Comparison of ENCODE assay signal across 23 cellular contexts in the genomic region with DNA sequence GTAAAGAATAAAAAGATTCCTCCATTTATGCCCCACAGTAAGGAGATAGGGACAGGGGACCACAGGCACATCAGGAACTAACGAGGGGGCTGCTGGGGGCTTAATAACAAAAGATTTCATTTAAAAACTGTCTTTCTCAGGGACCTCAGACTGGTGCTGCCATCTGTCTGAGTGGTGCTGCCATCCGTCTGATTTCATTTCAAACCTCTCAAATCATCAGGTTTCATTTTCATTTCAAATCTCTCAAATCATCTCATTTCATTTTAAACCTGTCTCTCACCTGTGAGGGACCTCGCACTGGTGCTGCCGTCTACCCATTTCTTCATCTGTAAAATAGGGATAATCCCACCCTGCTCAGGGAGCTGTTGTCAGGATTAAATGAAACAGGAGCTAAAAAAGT. TPM values are rescaled to one million over a fixed set of nuclear protein-coding genes. Genes with fewer than 3 reads are reported as not detected.
A peak's percentile ranks its signal among the peaks of the same experiment; 100 is the strongest.
DNase-seq lines count a peak whose midpoint lies in the region; ATAC-seq and TF ChIP-seq lines count a peak whose summit lies in the region.
"Had no signal": no experiment of that assay in that cellular context is flagged by ENCODE, and none has a peak within 500 bp of the region (broad histone marks: within the 10 kb centered on the region; RNA-seq: fewer than 3 reads in every experiment).

No MANE protein-coding gene starts in this region.

- peak overlapping the region; percentile 59; the same call in 1 of the 2 replicates for H2AFZ ChIP-seq in MM.1S (ENCODE audit: low read length)

- no peaks in the 10 kb centered on the region for H3K4me1 Mint-ChIP-seq in activated B cell treated with CpG ODN at 0.5 μM for 24 hours
- H3K4me1 Mint-ChIP-seq in activated CD8-positive, alpha-beta T cell treated with anti-CD3 and anti-CD28 coated beads for 36 hours (ENCODE audit: low read depth), result no peaks in the 10 kb centered on the region
- H3K4me1 Mint-ChIP-seq: CD14-positive monocyte; CD4-positive, alpha-beta memory T cell; CD4-positive, CD25-positive, alpha-beta regulatory T cell; CD8-positive, alpha-beta memory T cell had no signal

- no peaks in the 10 kb centered on the region for H3K36me3 Mint-ChIP-seq in activated B cell treated with CpG ODN at 0.5 μM for 24 hours (ENCODE audit: low read depth)
- H3K36me3 Mint-ChIP-seq in activated CD8-positive, alpha-beta T cell treated with anti-CD3 and anti-CD28 coated beads for 36 hours (ENCODE audit: low read depth), result no peaks in the 10 kb centered on the region
- H3K36me3 Mint-ChIP-seq: CD14-positive monocyte; CD4-positive, alpha-beta memory T cell; CD4-positive, CD25-positive, alpha-beta regulatory T cell; CD8-positive, alpha-beta memory T cell had no signal

- ATAC-seq in activated B cell treated with CpG ODN at 0.5 μM for 24 hours (ENCODE audit: low read depth) (no peak), left ventricle myocardium superior (no peak)
- ATAC-seq in activated CD8-positive, alpha-beta T cell treated with anti-CD3 and anti-CD28 coated beads for 36 hours, result no peak

- no peaks in the 10 kb centered on the region for H3K79me2 ChIP-seq in MM.1S (ENCODE audit: low read length)

- H3K9me2 ChIP-seq in MM.1S (replicated peaks; ENCODE audit: insufficient read depth, low read length), result no peaks in the 10 kb centered on the region

- no peaks in the 10 kb centered on the region for H3K4me1 ChIP-seq in MM.1S (ENCODE audit: low read length)
- H3K4me1 ChIP-seq: BE2C, BLaER1 had no signal

- H3K27ac Mint-ChIP-seq in activated B cell treated with CpG ODN at 0.5 μM for 24 hours, result peak overlapping the region; percentile 42
- no peak overlapping the region for H3K27ac Mint-ChIP-seq in activated CD8-positive, alpha-beta T cell treated with anti-CD3 and anti-CD28 coated beads for 36 hours
- H3K27ac Mint-ChIP-seq: CD4-positive, CD25-positive, alpha-beta regulatory T cell had no signal

- no peak overlapping the region for H3K9ac ChIP-seq in MM.1S (ENCODE audit: low read length)
- H3K9ac ChIP-seq: BLaER1 had no signal

- H3K4me2 ChIP-seq in MM.1S (ENCODE audit: low read depth, low read length), result peak overlapping the region; percentile 12; the same call in 1 of the 2 replicates
- H3K4me2 ChIP-seq: BLaER1 had no signal

- H3K4me3 Mint-ChIP-seq in activated B cell treated with CpG ODN at 0.5 μM for 24 hours, result no peak overlapping the region
- H3K4me3 Mint-ChIP-seq in activated CD8-positive, alpha-beta T cell treated with anti-CD3 and anti-CD28 coated beads for 36 hours, result no peak overlapping the region
- H3K4me3 Mint-ChIP-seq: CD14-positive monocyte; CD4-positive, alpha-beta memory T cell; CD4-positive, CD25-positive, alpha-beta regulatory T cell; CD8-positive, alpha-beta memory T cell had no signal

- POLR2A ChIA-PET in activated B cell treated with CpG ODN at 0.5 μM for 24 hours (lab: Charles Lee), result interaction anchor here (0.7 to 1.2 kb wide), 2 partner anchors 396 to 676 kb away, joined by 5 read pairs; no protein-coding TSS in a partner anchor
- POLR2A ChIA-PET in activated CD8-positive, alpha-beta T cell treated with anti-CD3 and anti-CD28 coated beads for 36 hours (lab: Charles Lee), result no interaction called here

- no peaks in the 10 kb centered on the region for H3K9me3 ChIP-seq in MM.1S (replicated peaks; ENCODE audit: insufficient read depth, low read length)
- H3K9me3 ChIP-seq: BE2C, BLaER1 had no signal

- no peaks in the 10 kb centered on the region for H3K9me3 Mint-ChIP-seq in activated B cell treated with CpG ODN at 0.5 μM for 24 hours
- no peaks in the 10 kb centered on the region for H3K9me3 Mint-ChIP-seq in activated CD8-positive, alpha-beta T cell treated with anti-CD3 and anti-CD28 coated beads for 36 hours
- H3K9me3 Mint-ChIP-seq: CD14-positive monocyte; CD4-positive, alpha-beta memory T cell; CD4-positive, CD25-positive, alpha-beta regulatory T cell; CD8-positive, alpha-beta memory T cell had no signal

- TF ChIP-seq CTCF in MM.1S (IDR thresholded peaks at IDR 0.05; ENCODE audit: low read length) (peak; percentile 13; the same call in 1 of the 2 replicates), activated B cell treated with CpG ODN at 0.5 μM for 24 hours (IDR thresholded peaks at IDR 0.05) (no peak), GM20000 (IDR thresholded peaks at IDR 0.05; ENCODE audit: extremely low read depth, missing control alignments) (no peak)
- TF ChIP-seq CTCF in activated CD8-positive, alpha-beta T cell treated with anti-CD3 and anti-CD28 coated beads for 36 hours (IDR thresholded peaks at IDR 0.05), result no peak

- H3K36me3 ChIP-seq in MM.1S (replicated peaks; ENCODE audit: insufficient read depth, low read length), result no peaks in the 10 kb centered on the region
- H3K36me3 ChIP-seq: BE2C, BLaER1 had no signal

- CTCF ChIA-PET in activated B cell treated with CpG ODN at 0.5 μM for 24 hours (lab: Charles Lee), result no interaction called here
- CTCF ChIA-PET in activated CD8-positive, alpha-beta T cell treated with anti-CD3 and anti-CD28 coated beads for 36 hours (lab: Charles Lee), result interaction anchor here (1.3 kb wide), 1 partner anchor 25 kb away, joined by 3 read pairs; no protein-coding TSS in a partner anchor

- peaks cover 25% of the 10 kb centered on the region for H3K27me3 Mint-ChIP-seq in activated B cell treated with CpG ODN at 0.5 μM for 24 hours
- H3K27me3 Mint-ChIP-seq in activated CD8-positive, alpha-beta T cell treated with anti-CD3 and anti-CD28 coated beads for 36 hours, result peaks cover 16% of the 10 kb centered on the region

- H3K27me3 ChIP-seq in MM.1S (replicated peaks; ENCODE audit: insufficient read depth, low read length), result no peaks in the 10 kb centered on the region
- H3K27me3 ChIP-seq: BLaER1 had no signal

- peak; percentile 57 for DNase-seq in MM.1S
- no peak for DNase-seq in activated B cell treated with CpG ODN at 0.5 μM for 24 hours
- no peak for DNase-seq in GM20000 (ENCODE audit: low spot score)
- DNase-seq in left ventricle myocardium superior, result no peak
- DNase-seq in activated CD8-positive, alpha-beta T cell treated with anti-CD3 and anti-CD28 coated beads for 36 hours, result no peak
- DNase-seq: 8988T; ACHN; BE2C; C1 segment of cervical spinal cord; CD4-positive, alpha-beta memory T cell; CD4-positive, CD25-positive, alpha-beta regulatory T cell; CD8-positive, alpha-beta memory T cell; COR-L47; DMS 273 treated with DMSO at 0.1 percent for 48 hours; DMS153; DMS53; DMS79; DND-41; EL; GDM1 had no signal

- intact Hi-C loops in activated B cell treated with CpG ODN at 0.5 μM for 24 hours (cut with micrococcal nuclease) (no loop called here), left ventricle myocardium superior (cut with micrococcal nuclease) (no loop called here)
- intact Hi-C loops in activated CD8-positive, alpha-beta T cell treated with anti-CD3 and anti-CD28 coated beads for 36 hours (cut with micrococcal nuclease), result no loop called here

- H4K20me1 ChIP-seq in MM.1S (ENCODE audit: insufficient read depth, low read length), result no peaks in the 10 kb centered on the region
- H4K20me1 ChIP-seq: BLaER1 had no signal

- no peak overlapping the region for H3K4me3 ChIP-seq in MM.1S (ENCODE audit: low read length)
- H3K4me3 ChIP-seq: BLaER1 had no signal

- H3F3A ChIP-seq in MM.1S (ENCODE audit: insufficient read depth, low read length), result no peaks in the 10 kb centered on the region

- no peak overlapping the region for H3K27ac ChIP-seq in MM.1S (ENCODE audit: low read length)
- H3K27ac ChIP-seq: BLaER1 had no signal

RNA-seq across cellular contexts. Expression of a gene that starts 45.9 kb away (rescaled TPM):
- total RNA-seq in activated B cell treated with CpG ODN at 0.5 μM for 24 hours (0.49 and 0.53 TPM in 2 replicates), left ventricle myocardium superior (1.4 TPM)
- not detected for total RNA-seq in activated CD8-positive, alpha-beta T cell treated with anti-CD3 and anti-CD28 coated beads for 36 hours
- total RNA-seq: A673; CD4-positive, alpha-beta memory T cell; CD4-positive, CD25-positive, alpha-beta regulatory T cell; CD8-positive, alpha-beta memory T cell had no signal

RNA-seq across cellular contexts. Expression of a gene that starts 46.7 kb away (rescaled TPM):
- 59.9 and 65.0 TPM in 2 replicates for total RNA-seq in activated B cell treated with CpG ODN at 0.5 μM for 24 hours
- 118 TPM for total RNA-seq in left ventricle myocardium superior
- total RNA-seq in activated CD8-positive, alpha-beta T cell treated with anti-CD3 and anti-CD28 coated beads for 36 hours, result 10 to 100 TPM; 50.2 to 57.5 TPM
